1 cellular context compared by ENCODE assay signal in genomic region chr2:202031261-202031986, GRCh38.
TF ChIP-seq lines count a peak whose summit lies in the region.

No MANE protein-coding gene starts in this region.

TF ChIP-seq in H1, 55 proteins besides CTCF, POLR2A, EP300 and RAD21:
- TF ChIP-seq SIX5 (IDR thresholded peaks at IDR 0.05; ENCODE audit: low read depth, low read length) (no peak), NRF1 (IDR thresholded peaks at IDR 0.05; ENCODE audit: low read depth, low read length) (no peak), POU5F1 (IDR thresholded peaks at IDR 0.05; ENCODE audit: low read depth, low read length) (0 out of 2 replicates have a peak, but pooled peaks have one; percentile 30)
- TF ChIP-seq, protein P1, sequence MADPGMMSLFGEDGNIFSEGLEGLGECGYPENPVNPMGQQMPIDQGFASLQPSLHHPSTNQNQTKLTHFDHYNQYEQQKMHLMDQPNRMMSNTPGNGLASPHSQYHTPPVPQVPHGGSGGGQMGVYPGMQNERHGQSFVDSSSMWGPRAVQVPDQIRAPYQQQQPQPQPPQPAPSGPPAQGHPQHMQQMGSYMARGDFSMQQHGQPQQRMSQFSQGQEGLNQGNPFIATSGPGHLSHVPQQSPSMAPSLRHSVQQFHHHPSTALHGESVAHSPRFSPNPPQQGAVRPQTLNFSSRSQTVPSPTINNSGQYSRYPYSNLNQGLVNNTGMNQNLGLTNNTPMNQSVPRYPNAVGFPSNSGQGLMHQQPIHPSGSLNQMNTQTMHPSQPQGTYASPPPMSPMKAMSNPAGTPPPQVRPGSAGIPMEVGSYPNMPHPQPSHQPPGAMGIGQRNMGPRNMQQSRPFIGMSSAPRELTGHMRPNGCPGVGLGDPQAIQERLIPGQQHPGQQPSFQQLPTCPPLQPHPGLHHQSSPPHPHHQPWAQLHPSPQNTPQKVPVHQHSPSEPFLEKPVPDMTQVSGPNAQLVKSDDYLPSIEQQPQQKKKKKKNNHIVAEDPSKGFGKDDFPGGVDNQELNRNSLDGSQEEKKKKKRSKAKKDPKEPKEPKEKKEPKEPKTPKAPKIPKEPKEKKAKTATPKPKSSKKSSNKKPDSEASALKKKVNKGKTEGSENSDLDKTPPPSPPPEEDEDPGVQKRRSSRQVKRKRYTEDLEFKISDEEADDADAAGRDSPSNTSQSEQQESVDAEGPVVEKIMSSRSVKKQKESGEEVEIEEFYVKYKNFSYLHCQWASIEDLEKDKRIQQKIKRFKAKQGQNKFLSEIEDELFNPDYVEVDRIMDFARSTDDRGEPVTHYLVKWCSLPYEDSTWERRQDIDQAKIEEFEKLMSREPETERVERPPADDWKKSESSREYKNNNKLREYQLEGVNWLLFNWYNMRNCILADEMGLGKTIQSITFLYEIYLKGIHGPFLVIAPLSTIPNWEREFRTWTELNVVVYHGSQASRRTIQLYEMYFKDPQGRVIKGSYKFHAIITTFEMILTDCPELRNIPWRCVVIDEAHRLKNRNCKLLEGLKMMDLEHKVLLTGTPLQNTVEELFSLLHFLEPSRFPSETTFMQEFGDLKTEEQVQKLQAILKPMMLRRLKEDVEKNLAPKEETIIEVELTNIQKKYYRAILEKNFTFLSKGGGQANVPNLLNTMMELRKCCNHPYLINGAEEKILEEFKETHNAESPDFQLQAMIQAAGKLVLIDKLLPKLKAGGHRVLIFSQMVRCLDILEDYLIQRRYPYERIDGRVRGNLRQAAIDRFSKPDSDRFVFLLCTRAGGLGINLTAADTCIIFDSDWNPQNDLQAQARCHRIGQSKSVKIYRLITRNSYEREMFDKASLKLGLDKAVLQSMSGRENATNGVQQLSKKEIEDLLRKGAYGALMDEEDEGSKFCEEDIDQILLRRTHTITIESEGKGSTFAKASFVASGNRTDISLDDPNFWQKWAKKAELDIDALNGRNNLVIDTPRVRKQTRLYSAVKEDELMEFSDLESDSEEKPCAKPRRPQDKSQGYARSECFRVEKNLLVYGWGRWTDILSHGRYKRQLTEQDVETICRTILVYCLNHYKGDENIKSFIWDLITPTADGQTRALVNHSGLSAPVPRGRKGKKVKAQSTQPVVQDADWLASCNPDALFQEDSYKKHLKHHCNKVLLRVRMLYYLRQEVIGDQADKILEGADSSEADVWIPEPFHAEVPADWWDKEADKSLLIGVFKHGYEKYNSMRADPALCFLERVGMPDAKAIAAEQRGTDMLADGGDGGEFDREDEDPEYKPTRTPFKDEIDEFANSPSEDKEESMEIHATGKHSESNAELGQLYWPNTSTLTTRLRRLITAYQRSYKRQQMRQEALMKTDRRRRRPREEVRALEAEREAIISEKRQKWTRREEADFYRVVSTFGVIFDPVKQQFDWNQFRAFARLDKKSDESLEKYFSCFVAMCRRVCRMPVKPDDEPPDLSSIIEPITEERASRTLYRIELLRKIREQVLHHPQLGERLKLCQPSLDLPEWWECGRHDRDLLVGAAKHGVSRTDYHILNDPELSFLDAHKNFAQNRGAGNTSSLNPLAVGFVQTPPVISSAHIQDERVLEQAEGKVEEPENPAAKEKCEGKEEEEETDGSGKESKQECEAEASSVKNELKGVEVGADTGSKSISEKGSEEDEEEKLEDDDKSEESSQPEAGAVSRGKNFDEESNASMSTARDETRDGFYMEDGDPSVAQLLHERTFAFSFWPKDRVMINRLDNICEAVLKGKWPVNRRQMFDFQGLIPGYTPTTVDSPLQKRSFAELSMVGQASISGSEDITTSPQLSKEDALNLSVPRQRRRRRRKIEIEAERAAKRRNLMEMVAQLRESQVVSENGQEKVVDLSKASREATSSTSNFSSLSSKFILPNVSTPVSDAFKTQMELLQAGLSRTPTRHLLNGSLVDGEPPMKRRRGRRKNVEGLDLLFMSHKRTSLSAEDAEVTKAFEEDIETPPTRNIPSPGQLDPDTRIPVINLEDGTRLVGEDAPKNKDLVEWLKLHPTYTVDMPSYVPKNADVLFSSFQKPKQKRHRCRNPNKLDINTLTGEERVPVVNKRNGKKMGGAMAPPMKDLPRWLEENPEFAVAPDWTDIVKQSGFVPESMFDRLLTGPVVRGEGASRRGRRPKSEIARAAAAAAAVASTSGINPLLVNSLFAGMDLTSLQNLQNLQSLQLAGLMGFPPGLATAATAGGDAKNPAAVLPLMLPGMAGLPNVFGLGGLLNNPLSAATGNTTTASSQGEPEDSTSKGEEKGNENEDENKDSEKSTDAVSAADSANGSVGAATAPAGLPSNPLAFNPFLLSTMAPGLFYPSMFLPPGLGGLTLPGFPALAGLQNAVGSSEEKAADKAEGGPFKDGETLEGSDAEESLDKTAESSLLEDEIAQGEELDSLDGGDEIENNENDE (IDR thresholded peaks at IDR 0.05; ENCODE audit: insufficient replicate concordance, low read length) = peak; percentile 94
